ENCODE assay signal across 1 cellular context in genomic region chr4:1683903-1684755, GRCh38.
TF ChIP-seq lines count a peak whose summit lies in the region.

FAM53A (minus strand) TSS chr4:1684313; CDS start chr4:1668741, 15,572 bp downstream.

TF ChIP-seq in GM12878, 131 proteins besides CTCF, POLR2A, EP300 and RAD21 (continued from another document and continues in another):
- TF ChIP-seq CUX1 (IDR thresholded peaks at IDR 0.05; ENCODE audit: insufficient replicate concordance, low read depth, low read length): no peak
- TF ChIP-seq TCF12 (IDR thresholded peaks at IDR 0.05; ENCODE audit: low read depth, low read length): no peak
- no peak for TF ChIP-seq CEBPB (IDR thresholded peaks at IDR 0.05; ENCODE audit: borderline replicate concordance in 1 of 2, low read depth in 2 of 2, low read length in 2 of 2)
- peak; percentile 53 for TF ChIP-seq BACH1 (IDR thresholded peaks at IDR 0.05; ENCODE audit: borderline replicate concordance)
- no peak for TF ChIP-seq HDAC2 (IDR thresholded peaks at IDR 0.05)
- TF ChIP-seq JUND (IDR thresholded peaks at IDR 0.05; ENCODE audit: low read depth, low read length): no peak
- TF ChIP-seq CHD4 (IDR thresholded peaks at IDR 0.05): no peak
- no peak for TF ChIP-seq TAF1 (IDR thresholded peaks at IDR 0.05; ENCODE audit: borderline replicate concordance, low read depth, low read length)
- TF ChIP-seq NFYA (IDR thresholded peaks at IDR 0.05; ENCODE audit: borderline replicate concordance, low read depth, low read length): no peak
- TF ChIP-seq NFXL1 (IDR thresholded peaks at IDR 0.05; ENCODE audit: borderline replicate concordance): peak; percentile 95
- no peak for TF ChIP-seq FOS (IDR thresholded peaks at IDR 0.05; ENCODE audit: borderline replicate concordance, extremely low read depth, insufficient read length)
- no peak for TF ChIP-seq HSF1 (IDR thresholded peaks at IDR 0.05; ENCODE audit: low read depth, low read length)
- no peak for TF ChIP-seq ZSCAN29 (IDR thresholded peaks at IDR 0.05)
- TF ChIP-seq NRF1 (conservative IDR thresholded peaks at IDR 0.05; ENCODE audit: low read depth, low read length): 0 out of 2 replicates have a peak, but pooled peaks have one; percentile 23
- peak; percentile 74 for TF ChIP-seq ZNF217 (IDR thresholded peaks at IDR 0.05)
- TF ChIP-seq BCLAF1 (IDR thresholded peaks at IDR 0.05): no peak
- no peak for TF ChIP-seq RFX5 (IDR thresholded peaks at IDR 0.05; ENCODE audit: low read depth, low read length)
- no peak for TF ChIP-seq PAX8 (IDR thresholded peaks at IDR 0.05)
- TF ChIP-seq BCL11A (IDR thresholded peaks at IDR 0.05; ENCODE audit: low read depth, low read length): no peak
- no peak for TF ChIP-seq ZBTB33 (IDR thresholded peaks at IDR 0.05)
- TF ChIP-seq NR2F1 (conservative IDR thresholded peaks at IDR 0.05): no peak; the same call in 1 of the 2 replicates
- no peak for TF ChIP-seq ATF2 (IDR thresholded peaks at IDR 0.05; ENCODE audit: low read length)
- peak in 1 of 2 experiments; percentile 73; a peak in 2 of 4 replicates for TF ChIP-seq BHLHE40 (IDR thresholded peaks at IDR 0.05; ENCODE audit: borderline replicate concordance in 1 of 2, low read depth in 2 of 2, low read length in 1 of 2)
- TF ChIP-seq MLLT1 (IDR thresholded peaks at IDR 0.05): no peak
- TF ChIP-seq KDM1A (IDR thresholded peaks at IDR 0.05; ENCODE audit: borderline replicate concordance): no peak
- TF ChIP-seq CBX5 (IDR thresholded peaks at IDR 0.05; ENCODE audit: low read depth): no peak
- TF ChIP-seq MEF2B (IDR thresholded peaks at IDR 0.05; ENCODE audit: partially characterized antibody, poor library complexity, severe bottlenecking): no peak
- 0 out of 2 replicates have a peak, but pooled peaks have one; percentile 4 for TF ChIP-seq CREB1 (IDR thresholded peaks at IDR 0.05; ENCODE audit: low read depth)
- TF ChIP-seq HCFC1 (IDR thresholded peaks at IDR 0.05; ENCODE audit: low read length): no peak
- TF ChIP-seq ZBTB4 (CRISPR knock-in tag; IDR thresholded peaks at IDR 0.05): no peak
- TF ChIP-seq SP1 (IDR thresholded peaks at IDR 0.05; ENCODE audit: low read depth, low read length): peak; percentile 26
- peak; percentile 29; the same call in 1 of the 2 replicates for TF ChIP-seq POLR2AphosphoS5 (IDR thresholded peaks at IDR 0.05; ENCODE audit: low read length)
- TF ChIP-seq CHD2 (IDR thresholded peaks at IDR 0.05; ENCODE audit: borderline replicate concordance, low read depth, low read length): no peak
- TF ChIP-seq ZNF384 (IDR thresholded peaks at IDR 0.05; ENCODE audit: borderline replicate concordance, low read depth, low read length): no peak
- TF ChIP-seq GATAD2B (conservative IDR thresholded peaks at IDR 0.05; ENCODE audit: low read depth): peak; percentile 91
- no peak for TF ChIP-seq TBL1XR1 (IDR thresholded peaks at IDR 0.05; ENCODE audit: low read depth, low read length)
- no peak for TF ChIP-seq FOXM1 (IDR thresholded peaks at IDR 0.05; ENCODE audit: low read depth, low read length)
- TF ChIP-seq RUNX3 (IDR thresholded peaks at IDR 0.05; ENCODE audit: low read length): no peak
- TF ChIP-seq FOXK2 (IDR thresholded peaks at IDR 0.05): no peak
- TF ChIP-seq SREBF2 (IDR thresholded peaks at IDR 0.05; ENCODE audit: low read length): no peak
- no peak for TF ChIP-seq ATF7 (IDR thresholded peaks at IDR 0.05; ENCODE audit: low read depth)
- TF ChIP-seq SUZ12 (IDR thresholded peaks at IDR 0.05; ENCODE audit: unreplicated experiment): no peak
- no peak for TF ChIP-seq E4F1 (IDR thresholded peaks at IDR 0.05; ENCODE audit: borderline replicate concordance, partially characterized antibody)
- TF ChIP-seq SMAD5 (IDR thresholded peaks at IDR 0.05; ENCODE audit: low read depth): no peak
- TF ChIP-seq NFIC (IDR thresholded peaks at IDR 0.05; ENCODE audit: low read depth, low read length): no peak
- no peak for TF ChIP-seq TCF3 (IDR thresholded peaks at IDR 0.05; ENCODE audit: borderline replicate concordance, insufficient read depth, low read depth, low read length)
